Comparison of ENCODE assay signal across 27 cellular contexts in genomic region chr11:66189031-66189745, GRCh38.
DNase-seq lines count a peak whose midpoint lies in the region; TF ChIP-seq lines count a peak whose summit lies in the region.
"Had no signal": no experiment of that assay in that cellular context is flagged by ENCODE, and none has a peak within 500 bp of the region (broad histone marks: within the 10 kb centered on the region; RNA-seq: fewer than 3 reads in every experiment).

No MANE protein-coding gene starts in this region.

- no peak overlapping the region for H3K27ac ChIP-seq in hepatocyte
- H3K27ac ChIP-seq in smooth muscle cell (ENCODE audit: low read depth) = peak overlapping the region; percentile 77
- H3K27ac ChIP-seq: colonic mucosa, left lung, neutrophil, SK-N-MC, transverse colon had no signal

- H3K4me1 ChIP-seq in hepatocyte (ENCODE audit: insufficient read depth) = peaks cover 15% of the 10 kb centered on the region
- peaks cover 10% of the 10 kb centered on the region for H3K4me1 ChIP-seq in smooth muscle cell (ENCODE audit: low read depth)
- H3K4me1 ChIP-seq: colonic mucosa, left lung had no signal

- no peak for DNase-seq in activated naive CD4-positive, alpha-beta T cell (lab: John Stamatoyannopoulos, UW)
- DNase-seq in amniotic epithelial cell (ENCODE audit: low read depth) (peak; percentile 73), hepatocyte (ENCODE audit: low spot score) (no peak), smooth muscle cell (lab: John Stamatoyannopoulos, UW; ENCODE audit: unreplicated experiment) (no peak), endothelial cell (ENCODE audit: low spot score) (no peak)
- DNase-seq in activated effector memory CD4-positive, alpha-beta T cell treated with Interleukin-2 at 50 U/mL for 16 hours = no peak
- no peak for DNase-seq in T-helper 2 cell treated with Interferon-gamma antibody and Interleukin-4, amounts not matched to agents 5 μg/mL and 100 μg/mL, for 36 hours (ENCODE audit: low spot score)
- DNase-seq: activated CD4-positive, CD25-positive, alpha-beta regulatory T cell treated with anti-CD3 and anti-CD28 coated beads, Interleukin-2, amount 50 U/mL, for 72 hours; activated CD8-positive, alpha-beta T cell treated with anti-CD3 and anti-CD28 coated beads, Interleukin-2, amount 10 ng/mL, durations not matched to agents 7 days and 5 days; colonic mucosa; DMS79; effector memory CD4-positive, alpha-beta T cell; hypothalamus; immature natural killer cell; KBM-7; left lung; naive B cell; NCI-H1417 treated with DMSO at 0.1 percent for 48 hours; NCI-H2081 treated with DMSO at 0.1 percent for 48 hours; RPMI8226; small intestine; stimulated activated CD4-positive, alpha-beta T cell treated with anti-CD3 and anti-CD28 coated beads, Interleukin-1b, Interleukin-23, amount 100 ng/mL, for 48 hours; stimulated activated CD8-positive, alpha-beta memory T cell treated with anti-CD3 and anti-CD28 coated beads, Interleukin-4, amount 100 ng/mL, for 48 hours; transverse colon had no signal

- H3F3A ChIP-seq in smooth muscle cell (ENCODE audit: low read depth) = peaks cover 21% of the 10 kb centered on the region

- no peak for TF ChIP-seq CTCF in hepatocyte (IDR thresholded peaks at IDR 0.05; ENCODE audit: poor library complexity)
- TF ChIP-seq CTCF in smooth muscle cell (IDR thresholded peaks at IDR 0.05; ENCODE audit: borderline replicate concordance, insufficient read depth, poor library complexity, severe bottlenecking) = no peak
- TF ChIP-seq CTCF in endothelial cell (IDR thresholded peaks at IDR 0.05; ENCODE audit: unreplicated experiment) = no peak

- H3K36me3 ChIP-seq in hepatocyte (replicated peaks; ENCODE audit: insufficient read depth, low read depth) (no peaks in the 10 kb centered on the region), smooth muscle cell (ENCODE audit: low read depth) (peaks cover 5% of the 10 kb centered on the region)
- H3K36me3 ChIP-seq: colonic mucosa, transverse colon had no signal

- 72% methylated on average over 8 of the region's 8 CpGs for WGBS in hepatocyte (ENCODE audit: low lambda C conversion rate, missing lambda C conversion rate)
- WGBS in smooth muscle cell (ENCODE audit: low lambda C conversion rate) = 60% methylated on average over 8 of the region's 8 CpGs

- H3K36me3 Mint-ChIP-seq in activated naive CD4-positive, alpha-beta T cell treated with anti-CD3 and anti-CD28 coated beads, Interleukin-2, amount 50 U/mL, for 24 hours = peaks cover 20% of the 10 kb centered on the region
- H3K36me3 Mint-ChIP-seq in endothelial cell (ENCODE audit: low read depth, unreplicated experiment) = peaks cover 20% of the 10 kb centered on the region
- peaks cover 6% of the 10 kb centered on the region for H3K36me3 Mint-ChIP-seq in T-helper 2 cell treated with Interferon-gamma antibody and Interleukin-4, amounts not matched to agents 5 μg/mL and 100 μg/mL, for 36 hours (ENCODE audit: low read depth)

- H3K9ac ChIP-seq in smooth muscle cell (ENCODE audit: low read depth) = no peak overlapping the region

- H3K27ac Mint-ChIP-seq in activated naive CD4-positive, alpha-beta T cell treated with anti-CD3 and anti-CD28 coated beads, Interleukin-2, amount 50 U/mL, for 24 hours = peak overlapping the region; percentile 38
- H3K27ac Mint-ChIP-seq in endothelial cell (ENCODE audit: unreplicated experiment) = no peak overlapping the region
- no peak overlapping the region for H3K27ac Mint-ChIP-seq in T-helper 2 cell treated with Interferon-gamma antibody and Interleukin-4, amounts not matched to agents 5 μg/mL and 100 μg/mL, for 36 hours
- H3K27ac Mint-ChIP-seq: activated CD8-positive, alpha-beta T cell treated with anti-CD3 and anti-CD28 coated beads, Interleukin-2, amount 10 ng/mL, durations not matched to agents 7 days and 5 days had no signal

- H3K9me2 ChIP-seq in hepatocyte (replicated peaks; ENCODE audit: insufficient read depth) = no peaks in the 10 kb centered on the region

- no peaks in the 10 kb centered on the region for H3K27me3 Mint-ChIP-seq in activated naive CD4-positive, alpha-beta T cell treated with anti-CD3 and anti-CD28 coated beads, Interleukin-2, amount 50 U/mL, for 24 hours
- peaks cover 9% of the 10 kb centered on the region for H3K27me3 Mint-ChIP-seq in endothelial cell (ENCODE audit: unreplicated experiment)
- H3K27me3 Mint-ChIP-seq in T-helper 2 cell treated with Interferon-gamma antibody and Interleukin-4, amounts not matched to agents 5 μg/mL and 100 μg/mL, for 36 hours (ENCODE audit: low read depth) = no peaks in the 10 kb centered on the region
- H3K27me3 Mint-ChIP-seq: naive B cell had no signal

- H3K9me3 ChIP-seq in hepatocyte (ENCODE audit: low read depth) (no peaks in the 10 kb centered on the region), smooth muscle cell (replicated peaks; ENCODE audit: low read depth) (no peaks in the 10 kb centered on the region)
- H3K9me3 ChIP-seq: colonic mucosa, left lung, neutrophil, transverse colon had no signal

- peaks cover 40% of the 10 kb centered on the region for H3K4me1 Mint-ChIP-seq in activated naive CD4-positive, alpha-beta T cell treated with anti-CD3 and anti-CD28 coated beads, Interleukin-2, amount 50 U/mL, for 24 hours
- peaks cover 4% of the 10 kb centered on the region for H3K4me1 Mint-ChIP-seq in endothelial cell (ENCODE audit: unreplicated experiment)
- H3K4me1 Mint-ChIP-seq in T-helper 2 cell treated with Interferon-gamma antibody and Interleukin-4, amounts not matched to agents 5 μg/mL and 100 μg/mL, for 36 hours (ENCODE audit: low read depth) = no peaks in the 10 kb centered on the region

- H3K9me3 Mint-ChIP-seq in activated naive CD4-positive, alpha-beta T cell treated with anti-CD3 and anti-CD28 coated beads, Interleukin-2, amount 50 U/mL, for 24 hours = no peaks in the 10 kb centered on the region
- H3K9me3 Mint-ChIP-seq in endothelial cell (ENCODE audit: unreplicated experiment) = no peaks in the 10 kb centered on the region
- no peaks in the 10 kb centered on the region for H3K9me3 Mint-ChIP-seq in T-helper 2 cell treated with Interferon-gamma antibody and Interleukin-4, amounts not matched to agents 5 μg/mL and 100 μg/mL, for 36 hours
- H3K9me3 Mint-ChIP-seq: immature natural killer cell had no signal

- H2AFZ ChIP-seq in hepatocyte = no peak overlapping the region
- no peak overlapping the region for H2AFZ ChIP-seq in smooth muscle cell (ENCODE audit: low read depth)

- no peaks in the 10 kb centered on the region for H4K20me1 ChIP-seq in hepatocyte (ENCODE audit: insufficient read depth, poor library complexity, severe bottlenecking)
- H4K20me1 ChIP-seq in smooth muscle cell (ENCODE audit: low read depth) = peaks cover 99% of the 10 kb centered on the region

- no peak overlapping the region for H3K4me3 Mint-ChIP-seq in activated naive CD4-positive, alpha-beta T cell treated with anti-CD3 and anti-CD28 coated beads, Interleukin-2, amount 50 U/mL, for 24 hours
- H3K4me3 Mint-ChIP-seq in endothelial cell (ENCODE audit: unreplicated experiment) = no peak overlapping the region
- H3K4me3 Mint-ChIP-seq in T-helper 2 cell treated with Interferon-gamma antibody and Interleukin-4, amounts not matched to agents 5 μg/mL and 100 μg/mL, for 36 hours = no peak overlapping the region
- H3K4me3 Mint-ChIP-seq: activated CD8-positive, alpha-beta T cell treated with anti-CD3 and anti-CD28 coated beads, Interleukin-2, amount 10 ng/mL, durations not matched to agents 7 days and 5 days; immature natural killer cell had no signal

- H3K79me2 ChIP-seq in hepatocyte = peaks cover 50% of the 10 kb centered on the region
- peaks cover 59% of the 10 kb centered on the region for H3K79me2 ChIP-seq in smooth muscle cell (ENCODE audit: low read depth)

- peak overlapping the region; percentile 11 for H3K4me2 ChIP-seq in hepatocyte
- peak overlapping the region; percentile 11 for H3K4me2 ChIP-seq in smooth muscle cell

- no peak overlapping the region for H3K4me3 ChIP-seq in hepatocyte
- no peak overlapping the region for H3K4me3 ChIP-seq in smooth muscle cell
- H3K4me3 ChIP-seq: colonic mucosa, left lung, SK-N-MC, transverse colon had no signal

- no peaks in the 10 kb centered on the region for H3K27me3 ChIP-seq in hepatocyte
- H3K27me3 ChIP-seq in smooth muscle cell (ENCODE audit: low read depth) = no peaks in the 10 kb centered on the region
- H3K27me3 ChIP-seq: colonic mucosa, left lung, neutrophil, transverse colon had no signal
